In the genomic region with DNA sequence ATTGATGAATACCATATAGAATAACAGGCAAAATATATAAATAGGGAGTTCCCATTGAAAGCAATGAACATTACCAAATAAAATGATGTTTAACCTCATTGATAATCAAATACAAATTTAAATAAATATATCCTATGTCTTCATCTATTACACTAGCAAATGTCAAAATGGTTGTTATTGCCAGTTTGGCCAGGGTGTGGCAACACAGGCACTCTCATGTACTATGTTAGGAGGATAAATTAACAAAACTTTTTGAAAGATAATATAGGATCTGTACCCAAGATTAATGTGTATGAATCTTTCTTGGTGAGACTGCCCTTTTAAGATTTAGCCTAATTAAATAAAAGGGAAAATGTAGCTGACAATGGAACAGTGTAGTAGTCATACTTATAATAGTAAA, we compare ENCODE assay signal across 13 cellular contexts.
DNase-seq lines count a peak whose midpoint lies in the region; FAIRE-seq and TF ChIP-seq lines count a peak whose summit lies in the region.
"Had no signal": no experiment of that assay in that cellular context is flagged by ENCODE, and none has a peak within 500 bp of the region (broad histone marks: within the 10 kb centered on the region; RNA-seq: fewer than 3 reads in every experiment).

No MANE protein-coding gene starts in this region.

- no peak overlapping the region for H4K8ac ChIP-seq in H1 (ENCODE audit: extremely low read depth, insufficient read depth, low read length)

- H2BK20ac ChIP-seq in H1 (ENCODE audit: low read length): no peak overlapping the region

- H3K4ac ChIP-seq in H1 (replicated peaks; ENCODE audit: insufficient read length, low read depth, low read length): no peak overlapping the region

- peak; percentile 65 for TF ChIP-seq RAD21 in H1 (IDR thresholded peaks at IDR 0.05 in 1 of 2, conservative IDR thresholded peaks at IDR 0.05 in 1 of 2; ENCODE audit: low read depth in 2 of 2, low read length in 2 of 2)

- H3K56ac ChIP-seq in H1 (replicated peaks; ENCODE audit: insufficient read length, low read depth, low read length): no peak overlapping the region

- peak in 2 of 3 experiments; percentile 24 to 27; a peak in 2 of 4 replicates for TF ChIP-seq CTCF in H1 (IDR thresholded peaks at IDR 0.05; ENCODE audit: control extremely low read depth in 1 of 3, insufficient read depth in 1 of 3, low read depth in 1 of 3, low read length in 3 of 3)
- peak; percentile 35 for TF ChIP-seq CTCF in smooth muscle cell (IDR thresholded peaks at IDR 0.05; ENCODE audit: borderline replicate concordance, insufficient read depth, poor library complexity, severe bottlenecking)

- no peaks in the 10 kb centered on the region for H3K79me1 ChIP-seq in H1 (ENCODE audit: low read depth, low read length)

- H3K27me3 ChIP-seq in H1 (replicated peaks in 1 of 4; ENCODE audit: control insufficient read depth in 3 of 4, extremely low read depth in 1 of 4, insufficient read depth in 3 of 4, low read length in 3 of 4) (no peaks in the 10 kb centered on the region), smooth muscle cell (ENCODE audit: low read depth) (no peaks in the 10 kb centered on the region)

- no peak for FAIRE-seq in H1 (lab: Jason Lieb, UNC)
- FAIRE-seq: H54 had no signal

- H2BK120ac ChIP-seq in H1 (replicated peaks; ENCODE audit: low read depth, low read length): no peak overlapping the region

- H2AFZ ChIP-seq in H1 (ENCODE audit: low read length) (no peak overlapping the region), smooth muscle cell (ENCODE audit: low read depth) (no peak overlapping the region)

- no peak overlapping the region for H3K4me3 ChIP-seq in H1 (ENCODE audit: extremely low read depth in 1 of 4, insufficient read depth in 2 of 4, low read depth in 3 of 4, low read length in 4 of 4)
- H3K4me3 ChIP-seq in smooth muscle cell: no peak overlapping the region
- H3K4me3 ChIP-seq: skin epidermis had no signal

- no peak overlapping the region for H3K18ac ChIP-seq in H1 (ENCODE audit: extremely low read depth, low read length)

- no peaks in the 10 kb centered on the region for H3F3A ChIP-seq in smooth muscle cell (ENCODE audit: low read depth)

- H2AK5ac ChIP-seq in H1 (ENCODE audit: low read depth, low read length): no peak overlapping the region

- H2BK12ac ChIP-seq in H1 (ENCODE audit: low read depth, low read length): no peak overlapping the region

- TF ChIP-seq POLR2A in H1 (IDR thresholded peaks at IDR 0.05; ENCODE audit: control extremely low read depth in 1 of 2, low read depth in 2 of 2, low read length in 2 of 2): no peak

- no peaks in the 10 kb centered on the region for H3K36me3 ChIP-seq in H1 (ENCODE audit: control insufficient read depth in 2 of 4, insufficient read depth in 4 of 4, low read length in 3 of 4)
- no peaks in the 10 kb centered on the region for H3K36me3 ChIP-seq in smooth muscle cell (ENCODE audit: low read depth)

- no peak overlapping the region for H2BK5ac ChIP-seq in H1 (ENCODE audit: low read depth, low read length)

- H3K4me1 ChIP-seq in H1 (replicated peaks in 1 of 4; ENCODE audit: control insufficient read depth in 3 of 4, insufficient read depth in 4 of 4, low read length in 3 of 4) (peaks cover 0 to 6% (median 3%) of the 10 kb centered on the region in 4 experiments; a peak in 2 of 7 replicates), smooth muscle cell (ENCODE audit: low read depth) (no peaks in the 10 kb centered on the region)

- H3K79me2 ChIP-seq in H1 (ENCODE audit: control insufficient read depth in 1 of 2, insufficient read depth in 2 of 2, low read length in 2 of 2) (no peaks in the 10 kb centered on the region), smooth muscle cell (ENCODE audit: low read depth) (no peaks in the 10 kb centered on the region)

- no peak overlapping the region for H3K23ac ChIP-seq in H1 (ENCODE audit: insufficient read length)

- POLR2A ChIA-PET in H1 (lab: Charles Lee; ENCODE audit: partially characterized antibody): no interaction called here

- H2BK15ac ChIP-seq in H1 (ENCODE audit: low read length): no peak overlapping the region

- no peak for TF ChIP-seq EP300 in H1 (IDR thresholded peaks at IDR 0.05; ENCODE audit: borderline replicate concordance in 1 of 2, low read depth in 2 of 2, low read length in 2 of 2)

- H3K4me2 ChIP-seq in H1 (ENCODE audit: insufficient read depth in 1 of 2, low read depth in 2 of 2, low read length in 2 of 2) (no peak overlapping the region), smooth muscle cell (no peak overlapping the region)

- no peaks in the 10 kb centered on the region for H3K23me2 ChIP-seq in H1 (ENCODE audit: low read depth, low read length)

- no peak overlapping the region for H4K5ac ChIP-seq in H1 (ENCODE audit: insufficient read length, low read depth, low read length)

- DNase-seq in SIG-M5 treated with dmso at 0.1 percent for 504 hours (lab: John Stamatoyannopoulos, UW; ENCODE audit: unreplicated experiment) (peak; percentile 13), SIG-M5 (lab: John Stamatoyannopoulos, UW) (no peak), NAMALWA (ENCODE audit: low spot score) (peak; percentile 18), H1 (ENCODE audit: low read depth in 1 of 2, low spot score in 2 of 2) (no peak), smooth muscle cell (lab: John Stamatoyannopoulos, UW; ENCODE audit: unreplicated experiment) (no peak), midbrain (lab: John Stamatoyannopoulos, UW) (no peak), NCI-H1694 (lab: John Stamatoyannopoulos, UW) (no peak)
- no peak for DNase-seq in activated CD4-positive, alpha-beta T cell treated with anti-CD3 and anti-CD28 coated beads for 48 hours
- DNase-seq: activated B cell treated with CpG ODN at 0.5 μM for 24 hours; NCI-H82; stimulated activated naive CD4-positive, alpha-beta T cell had no signal

- H4K20me1 ChIP-seq in H1 (replicated peaks in 1 of 2; ENCODE audit: control insufficient read depth in 1 of 2, insufficient read depth in 2 of 2, low read length in 2 of 2) (no peaks in the 10 kb centered on the region), smooth muscle cell (ENCODE audit: low read depth) (no peaks in the 10 kb centered on the region)

- no peak overlapping the region for H4K91ac ChIP-seq in H1 (replicated peaks; ENCODE audit: insufficient read length, low read length)

- CTCF ChIA-PET in H1 (lab: Charles Lee; ENCODE audit: partially characterized antibody): interaction anchor here (0.6 to 1.2 kb wide), 13 partner anchors 13 to 660 kb away, joined by 3 to 5 read pairs (median 3); a partner anchor contains a TSS

- H3K9me3 ChIP-seq in H1 (ENCODE audit: insufficient read depth in 2 of 2, low read depth in 1 of 2, low read length in 1 of 2) (no peaks in the 10 kb centered on the region), smooth muscle cell (replicated peaks; ENCODE audit: low read depth) (no peaks in the 10 kb centered on the region)

- H3K14ac ChIP-seq in H1 (ENCODE audit: insufficient read length): no peak overlapping the region

- H3K9ac ChIP-seq in H1 (replicated peaks in 1 of 4; ENCODE audit: extremely low read depth in 1 of 4, low read depth in 3 of 4, low read length in 3 of 4) (no peak overlapping the region), smooth muscle cell (ENCODE audit: low read depth) (no peak overlapping the region)

- H3K27ac ChIP-seq in H1 (ENCODE audit: low read depth, low read length) (no peak overlapping the region), smooth muscle cell (ENCODE audit: low read depth) (no peak overlapping the region)
- H3K27ac ChIP-seq: skin epidermis had no signal

TF ChIP-seq in H1, 55 proteins besides CTCF, POLR2A, EP300 and RAD21:
- TF ChIP-seq, protein P1, sequence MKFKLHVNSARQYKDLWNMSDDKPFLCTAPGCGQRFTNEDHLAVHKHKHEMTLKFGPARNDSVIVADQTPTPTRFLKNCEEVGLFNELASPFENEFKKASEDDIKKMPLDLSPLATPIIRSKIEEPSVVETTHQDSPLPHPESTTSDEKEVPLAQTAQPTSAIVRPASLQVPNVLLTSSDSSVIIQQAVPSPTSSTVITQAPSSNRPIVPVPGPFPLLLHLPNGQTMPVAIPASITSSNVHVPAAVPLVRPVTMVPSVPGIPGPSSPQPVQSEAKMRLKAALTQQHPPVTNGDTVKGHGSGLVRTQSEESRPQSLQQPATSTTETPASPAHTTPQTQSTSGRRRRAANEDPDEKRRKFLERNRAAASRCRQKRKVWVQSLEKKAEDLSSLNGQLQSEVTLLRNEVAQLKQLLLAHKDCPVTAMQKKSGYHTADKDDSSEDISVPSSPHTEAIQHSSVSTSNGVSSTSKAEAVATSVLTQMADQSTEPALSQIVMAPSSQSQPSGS (IDR thresholded peaks at IDR 0.05; ENCODE audit: low read length): no peak
- no peak for TF ChIP-seq CTBP2 (IDR thresholded peaks at IDR 0.05; ENCODE audit: borderline replicate concordance, insufficient read depth, insufficient read length, low read length)
- no peak for TF ChIP-seq KDM5A (IDR thresholded peaks at IDR 0.05; ENCODE audit: low read length)
- TF ChIP-seq SRF (IDR thresholded peaks at IDR 0.05; ENCODE audit: low read depth, low read length): no peak
- no peak for TF ChIP-seq BACH1 (IDR thresholded peaks at IDR 0.05; ENCODE audit: low read length)
- no peak for TF ChIP-seq SP2 (IDR thresholded peaks at IDR 0.05; ENCODE audit: low read length)
- TF ChIP-seq RBBP5 (IDR thresholded peaks at IDR 0.05; ENCODE audit: borderline replicate concordance, low read depth, low read length): no peak
- TF ChIP-seq HDAC2 (IDR thresholded peaks at IDR 0.05; ENCODE audit: borderline replicate concordance in 1 of 2, low read depth in 2 of 2, low read length in 2 of 2): no peak
- TF ChIP-seq SIX5 (IDR thresholded peaks at IDR 0.05; ENCODE audit: low read depth, low read length): no peak
- no peak for TF ChIP-seq FOSL1 (IDR thresholded peaks at IDR 0.05; ENCODE audit: insufficient read depth, low read depth, low read length)
- TF ChIP-seq TAF1 (IDR thresholded peaks at IDR 0.05; ENCODE audit: low read depth, low read length): no peak
- no peak for TF ChIP-seq JUN (IDR thresholded peaks at IDR 0.05; ENCODE audit: low read depth, low read length)
- TF ChIP-seq EGR1 (IDR thresholded peaks at IDR 0.05; ENCODE audit: borderline replicate concordance, low read depth, low read length): no peak
- TF ChIP-seq BCL11A (IDR thresholded peaks at IDR 0.05; ENCODE audit: low read depth in 2 of 2, low read length in 2 of 2): no peak
- no peak for TF ChIP-seq TCF12 (IDR thresholded peaks at IDR 0.05; ENCODE audit: low read depth, low read length)
TF ChIP-seq in H1: peak in this region for 0.

Comparison
In these comparisons a context has a peak if more than half of its experiments do, and no peak if none do; other contexts are left out.
1. DNase-seq: peak in SIG-M5 treated with dmso at 0.1 percent for 504 hours (single experiment) and NAMALWA (single experiment); none in SIG-M5 (single experiment), H1 (0 of 2), smooth muscle cell (single experiment), activated CD4-positive, alpha-beta T cell treated with anti-CD3 and anti-CD28 coated beads for 48 hours (single experiment), midbrain (single experiment) and NCI-H1694 (single experiment).